In genomic region chr9:19251203-19251602, GRCh38 we compare ENCODE assay signal across 1 cellular context.
TF ChIP-seq lines count a peak whose summit lies in the region.

No MANE protein-coding gene starts in this region.

TF ChIP-seq in GM23338, 12 proteins besides CTCF, POLR2A, EP300 and RAD21:
- 0 out of 2 replicates have a peak, but pooled peaks have one; percentile 17 for TF ChIP-seq ZNF462 (CRISPR knock-in tag; IDR thresholded peaks at IDR 0.05)
